Comparison of ENCODE assay signal across 23 cellular contexts in genomic region chr14:100762901-100763300, GRCh38. TPM values are rescaled to one million over a fixed set of nuclear protein-coding genes. Genes with fewer than 3 reads are reported as not detected.
DNase-seq lines count a peak whose midpoint lies in the region; ATAC-seq, FAIRE-seq and TF ChIP-seq lines count a peak whose summit lies in the region.
"Had no signal": no experiment of that assay in that cellular context is flagged by ENCODE, and none has a peak within 500 bp of the region (broad histone marks: within the 10 kb centered on the region; RNA-seq: fewer than 3 reads in every experiment).

No MANE protein-coding gene starts in this region.

- in situ Hi-C loops in GM13977 (cut with MboI; ENCODE audit: low pct_unique_long_range_greater_than_20kb, low sequenced_read_pairs, unreplicated experiment) = no loop called here

- peak overlapping the region; percentile 57 to 72; a peak in 5 of 6 replicates for H3K27ac ChIP-seq in A549
- H3K27ac ChIP-seq: KMS-11, RWPE1, SJCRH30 had no signal

- H3K4me2 ChIP-seq in A549 = no peak overlapping the region; the same call in 2 of the 3 replicates
- H3K4me2 ChIP-seq: KMS-11 had no signal

- no peak for TF ChIP-seq CTCF in A549 (IDR thresholded peaks at IDR 0.05)
- no peak for TF ChIP-seq CTCF in GM13977 (IDR thresholded peaks at IDR 0.05; ENCODE audit: extremely low read depth, insufficient read depth, missing control alignments)

- WGBS in A549 (ENCODE audit: missing lambda C conversion rate) = 80% methylated on average over 8 of the region's 8 CpGs

- no peak for TF ChIP-seq POLR2A in A549 (IDR thresholded peaks at IDR 0.05; ENCODE audit: low read length)

- no peak for FAIRE-seq in A549 (lab: Jason Lieb, UNC)
- FAIRE-seq: GM12891, GM19239, HTR-8/SVneo had no signal

- DNase-seq in A549 (ENCODE audit: low read depth in 1 of 2, low spot score in 1 of 2) = no peak
- DNase-seq in ELR (ENCODE audit: low read depth) = peak; percentile 32
- peak; percentile 24 for DNase-seq in ecto neural progenitor cell (ENCODE audit: low spot score)
- peak; percentile 25 for DNase-seq in posterior vena cava (ENCODE audit: low spot score)
- no peak for DNase-seq in GM13977 (ENCODE audit: low spot score)
- DNase-seq: CD4-positive, CD25-positive, alpha-beta regulatory T cell; H7; HFFc6; NCI-H1105; NCI-H2029 treated with DMSO at 0.1 percent for 48 hours; NCI-H524; NCI-H774; NK-92 treated with Interleukin-12 subunit alpha and Interleukin-12 subunit beta, amount 100 ng/mL, for 24 hours; SJCRH30 had no signal

- TF ChIP-seq EP300 in A549 (IDR thresholded peaks at IDR 0.05) = no peak

- no peak overlapping the region for H3K4me3 ChIP-seq in A549
- H3K4me3 ChIP-seq: SJCRH30 had no signal

- TF ChIP-seq RAD21 in A549 (conservative IDR thresholded peaks at IDR 0.05 in 1 of 2, IDR thresholded peaks at IDR 0.05 in 1 of 2) = no peak

- CTCF ChIA-PET in A549 (lab: Yijun Ruan, JAX) = no interaction called here

- peaks cover 5% of the 10 kb centered on the region; the same call in 2 of the 3 replicates for H3K9me3 ChIP-seq in A549
- H3K9me3 ChIP-seq: SJCRH30 had no signal

- POLR2A ChIA-PET in A549 (lab: Yijun Ruan, JAX) = no interaction called here

- intact Hi-C loops in posterior vena cava (cut with DNase I) = no loop called here

- ATAC-seq in A549 (no peak), GM21528 (IDR thresholded peaks at IDR 0.05; ENCODE audit: low FRiP score, unreplicated experiment) (no peak), GM18907 (IDR thresholded peaks at IDR 0.05; ENCODE audit: unreplicated experiment) (no peak), GM21723 (IDR thresholded peaks at IDR 0.05; ENCODE audit: unreplicated experiment) (no peak)

- H3K4me1 ChIP-seq in A549 = peaks cover 17% of the 10 kb centered on the region

TF ChIP-seq in A549, 52 proteins besides CTCF, POLR2A, EP300 and RAD21:
- TF ChIP-seq CEBPB (IDR thresholded peaks at IDR 0.05) (no peak), ZSCAN20 (CRISPR knock-in tag; IDR thresholded peaks at IDR 0.05) (no peak), MYC (IDR thresholded peaks at IDR 0.05; ENCODE audit: borderline replicate concordance, low read length) (no peak), MAFK (IDR thresholded peaks at IDR 0.05; ENCODE audit: partially characterized antibody) (no peak), CHD4 (IDR thresholded peaks at IDR 0.05; ENCODE audit: borderline replicate concordance) (no peak), FOXS1 (CRISPR knock-in tag; IDR thresholded peaks at IDR 0.05) (no peak), BHLHE40 (IDR thresholded peaks at IDR 0.05; ENCODE audit: low read depth, low read length) (no peak), EHF (CRISPR knock-in tag; IDR thresholded peaks at IDR 0.05) (no peak)

RNA-seq across cellular contexts. Expression of gene DLK1, which starts 36.2 kb away (rescaled TPM):
- polyA plus RNA-seq in A549 (2011; rRNA removed) (0.13 TPM in 1 of 2 replicates, not detected in the other), A549 (2017; fragmentation: RNase III; extraction: RNeasy Plus Mini Kit Qiagen cat#74134 plus additional on column Dnase treatment) (0.06 to 0.08 TPM in 2 of 3 replicates, not detected in the other)
- polyA plus RNA-seq in A549 (2012; cell fraction: cytosol; rRNA removed) = 0.04 and 0.10 TPM in 2 replicates
- polyA plus RNA-seq in A549 (2012; cell fraction: nucleus; rRNA removed) = 0.08 TPM in 1 of 2 replicates, not detected in the other
- polyA minus RNA-seq in A549 (2011; rRNA and poly(A)+ RNA removed) = not detected in 2 replicates
- not detected for total RNA-seq in posterior vena cava
- total RNA-seq: CD4-positive, CD25-positive, alpha-beta regulatory T cell; HFFc6 had no signal
- polyA plus RNA-seq: BJ; CD4-positive, CD25-positive, alpha-beta regulatory T cell had no signal

Comparison
In these comparisons a context has a peak if more than half of its experiments do, and no peak if none do; other contexts are left out.
1. DNase-seq: peak in ELR (single experiment), ecto neural progenitor cell (single experiment) and posterior vena cava (single experiment); none in A549 (0 of 2) and GM13977 (single experiment).